ENCODE assay signal across 12 cellular contexts in the genomic region with DNA sequence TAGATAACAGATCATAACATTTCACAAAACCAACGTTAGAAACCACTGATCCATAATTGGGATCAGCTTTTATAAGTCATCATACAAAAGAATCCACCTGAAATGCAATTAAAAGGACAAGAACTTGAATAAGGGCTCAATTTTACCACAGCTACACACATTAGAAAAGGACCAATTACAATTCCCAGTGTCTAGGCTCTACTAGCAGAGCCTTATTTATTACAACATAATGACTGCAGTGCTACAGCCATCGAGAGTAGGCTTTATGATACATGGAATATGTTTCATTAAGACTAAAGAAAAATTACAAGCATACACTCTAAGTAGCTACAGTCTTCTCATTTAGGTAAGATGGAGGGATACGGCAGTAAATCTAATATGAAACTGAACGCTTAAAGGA. TPM values are rescaled to one million over a fixed set of nuclear protein-coding genes. Genes with fewer than 3 reads are reported as not detected.
A peak's percentile ranks its signal among the peaks of the same experiment; 100 is the strongest.
DNase-seq lines count a peak whose midpoint lies in the region; ATAC-seq, FAIRE-seq and TF ChIP-seq lines count a peak whose summit lies in the region.
"Had no signal": no experiment of that assay in that cellular context is flagged by ENCODE, and none has a peak within 500 bp of the region (broad histone marks: within the 10 kb centered on the region; RNA-seq: fewer than 3 reads in every experiment).

No MANE protein-coding gene starts in this region.

- peak overlapping the region in 1 of 4 experiments; percentile 61; a peak in 1 of 7 replicates for H3K9ac ChIP-seq in H1 (replicated peaks in 1 of 4; ENCODE audit: extremely low read depth in 1 of 4, low read depth in 3 of 4, low read length in 3 of 4)
- no peak overlapping the region for H3K9ac ChIP-seq in neuronal stem cell (ENCODE audit: low read depth, low read length, poor library complexity)

- no peaks in the 10 kb centered on the region for H3K27me3 Mint-ChIP-seq in T-helper 1 cell treated with Interleukin-12 subunit alpha and Interleukin-12 subunit beta and Interleukin-4 antibody, amounts not matched to agents 30 μg/mL and 1 μg/mL, for 36 hours (ENCODE audit: low read depth)

- H2BK12ac ChIP-seq in H1 (ENCODE audit: low read depth, low read length) (no peak overlapping the region), neuronal stem cell (ENCODE audit: low read length) (no peak overlapping the region)

- no peak for FAIRE-seq in H1 (lab: Jason Lieb, UNC)
- FAIRE-seq: urothelium cell line had no signal

- TF ChIP-seq POLR2A in NB4 (IDR thresholded peaks at IDR 0.05; ENCODE audit: extremely low read depth, insufficient read length) (no peak), H1 (IDR thresholded peaks at IDR 0.05; ENCODE audit: control extremely low read depth in 1 of 2, low read depth in 2 of 2, low read length in 2 of 2) (no peak), gastrocnemius medialis (IDR thresholded peaks at IDR 0.05) (no peak)

- peaks cover 44% of the 10 kb centered on the region for H3K4me1 Mint-ChIP-seq in T-helper 1 cell treated with Interleukin-12 subunit alpha and Interleukin-12 subunit beta and Interleukin-4 antibody, amounts not matched to agents 30 μg/mL and 1 μg/mL, for 36 hours (ENCODE audit: low read depth)

- H3K4me1 ChIP-seq in H1 (replicated peaks in 1 of 4; ENCODE audit: control insufficient read depth in 3 of 4, insufficient read depth in 4 of 4, low read length in 3 of 4) (peaks cover 0 to 9% (median 2%) of the 10 kb centered on the region in 4 experiments; a peak in 4 of 7 replicates), gastrocnemius medialis (peaks cover 48 to 66% of the 10 kb centered on the region in 2 donors), neuronal stem cell (ENCODE audit: control insufficient read depth in 2 of 2, insufficient read depth in 1 of 2, low read depth in 1 of 2, low read length in 2 of 2) (peaks cover 10 to 17% of the 10 kb centered on the region in 2 donors)

- H2BK15ac ChIP-seq in H1 (ENCODE audit: low read length) (no peak overlapping the region), neuronal stem cell (ENCODE audit: low read length) (no peak overlapping the region)

- TF ChIP-seq CTCF in NB4 (IDR thresholded peaks at IDR 0.05; ENCODE audit: low read depth, low read length) = no peak
- TF ChIP-seq CTCF in H1 (IDR thresholded peaks at IDR 0.05; ENCODE audit: control extremely low read depth in 1 of 3, insufficient read depth in 1 of 3, low read depth in 1 of 3, low read length in 3 of 3) = no peak
- no peak for TF ChIP-seq CTCF in gastrocnemius medialis (IDR thresholded peaks at IDR 0.05 in 4 of 5, conservative IDR thresholded peaks at IDR 0.05 in 1 of 5)

- H2BK120ac ChIP-seq in H1 (replicated peaks; ENCODE audit: low read depth, low read length) (no peak overlapping the region), neuronal stem cell (ENCODE audit: low read depth, low read length) (no peak overlapping the region)

- no peak overlapping the region for H4K91ac ChIP-seq in H1 (replicated peaks; ENCODE audit: insufficient read length, low read length)
- no peak overlapping the region for H4K91ac ChIP-seq in neuronal stem cell (ENCODE audit: low read depth, low read length, poor library complexity)

- H3K36me3 Mint-ChIP-seq in T-helper 1 cell treated with Interleukin-12 subunit alpha and Interleukin-12 subunit beta and Interleukin-4 antibody, amounts not matched to agents 30 μg/mL and 1 μg/mL, for 36 hours (ENCODE audit: low read depth) = peaks cover 26% of the 10 kb centered on the region

- peaks cover 10 to 13% of the 10 kb centered on the region in 2 experiments for H4K20me1 ChIP-seq in H1 (replicated peaks in 1 of 2; ENCODE audit: control insufficient read depth in 1 of 2, insufficient read depth in 2 of 2, low read length in 2 of 2)

- no peak overlapping the region for H3K27ac ChIP-seq in H1 (ENCODE audit: low read depth, low read length)
- peak overlapping the region; percentile 94 to 98 (median 96) for H3K27ac ChIP-seq in gastrocnemius medialis
- no peak overlapping the region for H3K27ac ChIP-seq in neuronal stem cell (replicated peaks; ENCODE audit: low read length)

- POLR2A ChIA-PET in H1 (lab: Charles Lee; ENCODE audit: partially characterized antibody) = interaction anchor here (0.5 to 1.6 kb wide), 3 partner anchors 9 to 23 kb away, joined by 3 to 5 read pairs (median 5); no protein-coding TSS in a partner anchor

- no peak overlapping the region for H3K18ac ChIP-seq in H1 (ENCODE audit: extremely low read depth, low read length)
- H3K18ac ChIP-seq in neuronal stem cell (ENCODE audit: low read length) = no peak overlapping the region

- no peak for TF ChIP-seq EP300 in H1 (IDR thresholded peaks at IDR 0.05; ENCODE audit: borderline replicate concordance in 1 of 2, low read depth in 2 of 2, low read length in 2 of 2)

- no peak overlapping the region for H2BK20ac ChIP-seq in H1 (ENCODE audit: low read length)

- CTCF ChIA-PET in H1 (lab: Charles Lee; ENCODE audit: partially characterized antibody) = interaction anchor here (0.6 kb wide), 2 partner anchors 10 to 997 kb away, joined by 3 to 5 read pairs; no protein-coding TSS in a partner anchor

- H2AK5ac ChIP-seq in H1 (ENCODE audit: low read depth, low read length) = no peak overlapping the region
- no peak overlapping the region for H2AK5ac ChIP-seq in neuronal stem cell (ENCODE audit: low read depth, low read length)

- TF ChIP-seq RAD21 in H1 (IDR thresholded peaks at IDR 0.05 in 1 of 2, conservative IDR thresholded peaks at IDR 0.05 in 1 of 2; ENCODE audit: low read depth in 2 of 2, low read length in 2 of 2) = no peak

- H4K5ac ChIP-seq in H1 (ENCODE audit: insufficient read length, low read depth, low read length) = no peak overlapping the region

- no peak overlapping the region for H2BK5ac ChIP-seq in H1 (ENCODE audit: low read depth, low read length)
- no peak overlapping the region for H2BK5ac ChIP-seq in neuronal stem cell (ENCODE audit: low read length)

- WGBS in H1 (ENCODE audit: extremely low coverage in 1 of 2, insufficient coverage in 1 of 2, insufficient read length in 1 of 2, insufficient replicate concordance in 2 of 2, low coverage in 1 of 2, low lambda C conversion rate in 2 of 2, missing lambda C conversion rate in 1 of 2), 2 experiments = 82% methylated on average over 4 of the region's 4 CpGs; no CpG with 5 or more reads in 1 of the 2 experiments
- no CpG with 5 or more reads among the region's 4 CpGs for WGBS in neuronal stem cell (ENCODE audit: extremely low coverage in 2 of 2, insufficient read length in 2 of 2, insufficient replicate concordance in 1 of 2), 2 donors

- H3K79me1 ChIP-seq in H1 (ENCODE audit: low read depth, low read length) = no peaks in the 10 kb centered on the region
- no peaks in the 10 kb centered on the region for H3K79me1 ChIP-seq in neuronal stem cell (ENCODE audit: low read depth, low read length)

- H3K79me2 ChIP-seq in H1 (ENCODE audit: control insufficient read depth in 1 of 2, insufficient read depth in 2 of 2, low read length in 2 of 2) = peaks cover 41 to 92% of the 10 kb centered on the region in 2 experiments

- H3K4me3 ChIP-seq in NB4 (ENCODE audit: low read depth, low read length) (peak overlapping the region; percentile 83), H1 (ENCODE audit: extremely low read depth in 1 of 4, insufficient read depth in 2 of 4, low read depth in 3 of 4, low read length in 4 of 4) (peak overlapping the region in 1 of 4 experiments; percentile 99; a peak in 2 of 8 replicates), gastrocnemius medialis (peak overlapping the region; percentile 6 to 96 (median 90)), neuronal stem cell (ENCODE audit: low read length in 2 of 2) (no peak overlapping the region)
- H3K4me3 ChIP-seq: lung had no signal

- H3K4me2 ChIP-seq in H1 (ENCODE audit: insufficient read depth in 1 of 2, low read depth in 2 of 2, low read length in 2 of 2) (peak overlapping the region; percentile 68 to 83), neuronal stem cell (ENCODE audit: insufficient read depth, low read length, poor library complexity, severe bottlenecking) (no peak overlapping the region)

- H3K36me3 ChIP-seq in H1 (ENCODE audit: control insufficient read depth in 2 of 4, insufficient read depth in 4 of 4, low read length in 3 of 4) = peaks cover 0 to 11% (median 2%) of the 10 kb centered on the region in 4 experiments; a peak in 4 of 8 replicates
- H3K36me3 ChIP-seq in gastrocnemius medialis = no peaks in the 10 kb centered on the region
- H3K36me3 ChIP-seq in neuronal stem cell (replicated peaks in 1 of 2; ENCODE audit: control insufficient read depth in 2 of 2, insufficient read depth in 2 of 2, low read length in 2 of 2) = peaks cover 0 to 57% of the 10 kb centered on the region in 2 donors

- no peak overlapping the region for H3K56ac ChIP-seq in H1 (replicated peaks; ENCODE audit: insufficient read length, low read depth, low read length)

- peak overlapping the region; percentile 58 for H3K4me3 Mint-ChIP-seq in T-helper 1 cell treated with Interleukin-12 subunit alpha and Interleukin-12 subunit beta and Interleukin-4 antibody, amounts not matched to agents 30 μg/mL and 1 μg/mL, for 36 hours

- intact Hi-C loops in gastrocnemius medialis (cut with DNase I; ENCODE audit: low total_unique reads) = loop anchor here (10.0 kb wide), 1 partner anchor 232 kb away; no protein-coding TSS in a partner anchor

- H3K23me2 ChIP-seq in H1 (ENCODE audit: low read depth, low read length) = peaks cover 7% of the 10 kb centered on the region

- H3K27me3 ChIP-seq in H1 (replicated peaks in 1 of 4; ENCODE audit: control insufficient read depth in 3 of 4, extremely low read depth in 1 of 4, insufficient read depth in 3 of 4, low read length in 3 of 4) = no peaks in the 10 kb centered on the region
- H3K27me3 ChIP-seq in gastrocnemius medialis = no peaks in the 10 kb centered on the region
- no peaks in the 10 kb centered on the region for H3K27me3 ChIP-seq in neuronal stem cell (ENCODE audit: control insufficient read depth in 3 of 3, insufficient read depth in 3 of 3, low read depth in 1 of 3, low read length in 3 of 3)

- H3K9me3 Mint-ChIP-seq in T-helper 1 cell treated with Interleukin-12 subunit alpha and Interleukin-12 subunit beta and Interleukin-4 antibody, amounts not matched to agents 30 μg/mL and 1 μg/mL, for 36 hours = no peaks in the 10 kb centered on the region

- H2AFZ ChIP-seq in H1 (ENCODE audit: low read length) (no peak overlapping the region), neuronal stem cell (ENCODE audit: low read length) (no peak overlapping the region)

- in situ Hi-C loops in gastrocnemius medialis (cut with MboI; ENCODE audit: low sequenced_read_pairs in 4 of 4) = loop anchor here in 2 of 4 donors (25.0 kb wide), 1 partner anchor 934 kb away; the partner anchor contains the start of gene SPRY2 (in 2 of the 2)

- H4K8ac ChIP-seq in H1 (ENCODE audit: extremely low read depth, insufficient read depth, low read length) (no peak overlapping the region), neuronal stem cell (ENCODE audit: low read depth, low read length) (no peak overlapping the region)

- DNase-seq in T-helper 1 cell = no peak
- no peak for DNase-seq in NB4 (ENCODE audit: low read depth)
- DNase-seq in H1 (ENCODE audit: low read depth in 1 of 2, low spot score in 2 of 2) = no peak
- DNase-seq in gastrocnemius medialis = no peak
- DNase-seq in neuronal stem cell (ENCODE audit: low spot score) = no peak
- DNase-seq in NOMO-1 (lab: John Stamatoyannopoulos, UW; ENCODE audit: unreplicated experiment in 2 of 2) = no peak
- no peak for DNase-seq in stimulated activated CD4-positive, alpha-beta T cell treated with anti-CD3 and anti-CD28 coated beads, Interleukin-12 subunit alpha, Interleukin-12 subunit beta, amount 100 ng/mL, for 4 hours
- DNase-seq: NCI-H2029 treated with DMSO at 0.1 percent for 48 hours, T-helper 9 cell had no signal

- no peak overlapping the region for H3K14ac ChIP-seq in H1 (ENCODE audit: insufficient read length)
- no peak overlapping the region for H3K14ac ChIP-seq in neuronal stem cell (ENCODE audit: low read length)

- no peak overlapping the region for H3K27ac Mint-ChIP-seq in T-helper 1 cell treated with Interleukin-12 subunit alpha and Interleukin-12 subunit beta and Interleukin-4 antibody, amounts not matched to agents 30 μg/mL and 1 μg/mL, for 36 hours

- H3K23ac ChIP-seq in H1 (ENCODE audit: insufficient read length) (no peak overlapping the region), neuronal stem cell (ENCODE audit: low read depth, low read length, poor library complexity) (no peak overlapping the region)

- H3K9me3 ChIP-seq in H1 (ENCODE audit: insufficient read depth in 2 of 2, low read depth in 1 of 2, low read length in 1 of 2) (no peaks in the 10 kb centered on the region), gastrocnemius medialis (no peaks in the 10 kb centered on the region), neuronal stem cell (replicated peaks in 1 of 2; ENCODE audit: control insufficient read depth in 2 of 2, insufficient read depth in 1 of 2, low read depth in 1 of 2, low read length in 2 of 2) (peaks cover 0 to 20% of the 10 kb centered on the region in 2 donors)

- H3K4ac ChIP-seq in H1 (replicated peaks; ENCODE audit: insufficient read length, low read depth, low read length) = no peak overlapping the region
- H3K4ac ChIP-seq in neuronal stem cell (ENCODE audit: low read length) = no peak overlapping the region

- no peak for ATAC-seq in gastrocnemius medialis

RNA-seq across cellular contexts. Expression of gene RBM26, which starts 2.9 kb away (rescaled TPM):
- total RNA-seq in H1 (2021; fragmentation: NEBNext Ultra II Directional; extraction: Animal tissue kit (Norgen Biotek cat#: 25700)) = 64.3 and 65.5 TPM in 2 replicates
- 15.0 and 20.3 TPM in 2 replicates for polyA plus RNA-seq in H1 (2011; rRNA removed)
- polyA plus RNA-seq in H1 (2011; cell fraction: cytosol; rRNA removed) = 24.5 TPM
- polyA plus RNA-seq in H1 (2011; cell fraction: nucleus; rRNA removed) = 30.2 TPM
- 23.4 to 44.0 TPM (median 28.1 TPM) in 4 replicates for polyA plus RNA-seq in H1 (2012, experiment 1 of 2)
- 2.5 TPM for polyA plus RNA-seq in H1 (2012, experiment 2 of 2)
- 50.5 TPM for polyA plus RNA-seq in H1 (2013, experiment 1 of 2)
- polyA plus RNA-seq in H1 (2013, experiment 2 of 2) = 41.9 TPM
- 34.8 and 35.5 TPM in 2 replicates for polyA minus RNA-seq in H1 (2011; rRNA and poly(A)+ RNA removed)
- polyA minus RNA-seq in H1 (2011; cell fraction: cytosol; rRNA and poly(A)+ RNA removed) = 21.1 TPM
- polyA minus RNA-seq in H1 (2011; cell fraction: nucleus; rRNA and poly(A)+ RNA removed) = 92.9 TPM
- 10 to 100 TPM; 14.9 to 44.8 (median 23.1) TPM for total RNA-seq in gastrocnemius medialis
- polyA plus RNA-seq in neuronal stem cell (2013, experiment 1 of 2) = 49.8 TPM
- 52.2 TPM for polyA plus RNA-seq in neuronal stem cell (2013, experiment 2 of 2)

Comparison
In these comparisons a context has a peak if more than half of its experiments do, and no peak if none do; other contexts are left out.
1. H3K4me3 ChIP-seq: peak in NB4 (single experiment) and gastrocnemius medialis (4 of 4); none in neuronal stem cell (0 of 2).
2. H3K27ac ChIP-seq: peak in gastrocnemius medialis (4 of 4); none in H1 (single experiment) and neuronal stem cell (single experiment).